In genomic region chr16:31265329-31266245, GRCh38 we compare ENCODE assay signal across 10 cellular contexts. TPM values are rescaled to one million over a fixed set of nuclear protein-coding genes. Genes with fewer than 3 reads are reported as not detected.
DNase-seq lines count a peak whose midpoint lies in the region; ATAC-seq and TF ChIP-seq lines count a peak whose summit lies in the region.
"Had no signal": no experiment of that assay in that cellular context is flagged by ENCODE, and none has a peak within 500 bp of the region (broad histone marks: within the 10 kb centered on the region; RNA-seq: fewer than 3 reads in every experiment).

No MANE protein-coding gene starts in this region.

- BruUV-seq in mammary epithelial cell (replicated peaks; lab: Mats Ljungman, UMichigan), result no TSS peak

- CTCF ChIA-PET in mammary epithelial cell (lab: Charles Lee; ENCODE audit: low non-redundant PET), result interaction anchor here (0.5 kb wide), 1 partner anchor 170 kb away, joined by 5 read pairs; no protein-coding TSS in a partner anchor

- no peaks in the 10 kb centered on the region for H3K9me3 ChIP-seq in mammary epithelial cell (replicated peaks; ENCODE audit: insufficient read depth, low read length)
- H3K9me3 ChIP-seq in smooth muscle cell (replicated peaks; ENCODE audit: low read depth), result no peaks in the 10 kb centered on the region
- H3K9me3 ChIP-seq: vagina had no signal

- H3K79me2 ChIP-seq in mammary epithelial cell (ENCODE audit: insufficient read depth, low read length) (no peaks in the 10 kb centered on the region), smooth muscle cell (ENCODE audit: low read depth) (no peaks in the 10 kb centered on the region)

- DNase-seq in T1000 (lab: John Stamatoyannopoulos, UW), result peak; percentile 68
- DNase-seq in mammary epithelial cell, result peak; percentile 90
- peak; percentile 10 for DNase-seq in smooth muscle cell (lab: John Stamatoyannopoulos, UW; ENCODE audit: unreplicated experiment)
- DNase-seq in NCI-H82 treated with DMSO at 0.1 percent for 48 hours (lab: John Stamatoyannopoulos, UW; ENCODE audit: unreplicated experiment), result no peak
- DNase-seq in SK-N-DZ (ENCODE audit: low spot score), result no peak
- no peak for DNase-seq in substantia nigra (lab: John Stamatoyannopoulos, UW)

- H3K4me3 ChIP-seq in mammary epithelial cell (replicated peaks in 1 of 3; ENCODE audit: insufficient read depth in 1 of 3, low read depth in 2 of 3, low read length in 3 of 3) (no peak overlapping the region), smooth muscle cell (no peak overlapping the region)
- H3K4me3 ChIP-seq: vagina had no signal

- intact Hi-C loops in mammary epithelial cell (cut with micrococcal nuclease), result no loop called here

- H3K27ac ChIP-seq in mammary epithelial cell (ENCODE audit: insufficient read depth, low read depth, low read length) (peak overlapping the region; percentile 56), smooth muscle cell (ENCODE audit: low read depth) (peak overlapping the region; percentile 72), substantia nigra (ENCODE audit: low read depth, low read length, poor library complexity, severe bottlenecking) (no peak overlapping the region)
- H3K27ac ChIP-seq: vagina had no signal

- TF ChIP-seq CTCF in mammary epithelial cell (conservative IDR thresholded peaks at IDR 0.05 in 1 of 2, IDR thresholded peaks at IDR 0.05 in 1 of 2; ENCODE audit: extremely low read depth in 1 of 2, insufficient read depth in 1 of 2, low read depth in 1 of 2, low read length in 2 of 2) (peak in 1 of 2 donors; percentile 23), smooth muscle cell (IDR thresholded peaks at IDR 0.05; ENCODE audit: borderline replicate concordance, insufficient read depth, poor library complexity, severe bottlenecking) (no peak)

- no peaks in the 10 kb centered on the region for H3K36me3 ChIP-seq in mammary epithelial cell (ENCODE audit: insufficient read depth, low read length)
- H3K36me3 ChIP-seq in smooth muscle cell (ENCODE audit: low read depth), result no peaks in the 10 kb centered on the region
- H3K36me3 ChIP-seq: vagina had no signal

- in situ Hi-C loops in mammary epithelial cell (cut with MboI; ENCODE audit: low sequenced_read_pairs in 2 of 2), result no loop called here

- H4K20me1 ChIP-seq in mammary epithelial cell (ENCODE audit: insufficient read depth, low read length) (no peaks in the 10 kb centered on the region), smooth muscle cell (ENCODE audit: low read depth) (no peaks in the 10 kb centered on the region)

- no peaks in the 10 kb centered on the region for H3F3A ChIP-seq in smooth muscle cell (ENCODE audit: low read depth)

- 30% methylated on average over 10 of the region's 20 CpGs for WGBS in mammary epithelial cell (ENCODE audit: low coverage, missing lambda C conversion rate)
- 69% methylated on average over 20 of the region's 20 CpGs for WGBS in smooth muscle cell (ENCODE audit: low lambda C conversion rate)

- dilution Hi-C loops in mammary epithelial cell (cut with HindIII; ENCODE audit: low sequenced_read_pairs), result loop anchor here (5.0 kb wide), 1 partner anchor 68 kb away; no protein-coding TSS in a partner anchor

- H3K27me3 ChIP-seq in mammary epithelial cell (ENCODE audit: insufficient read depth, low read length) (no peaks in the 10 kb centered on the region), smooth muscle cell (ENCODE audit: low read depth) (peaks cover 6% of the 10 kb centered on the region)
- H3K27me3 ChIP-seq: vagina had no signal

- H3K9ac ChIP-seq in mammary epithelial cell (ENCODE audit: insufficient read depth, low read length), result peak overlapping the region; percentile 36
- H3K9ac ChIP-seq in smooth muscle cell (ENCODE audit: low read depth), result peak overlapping the region; percentile 60

- H2AFZ ChIP-seq in mammary epithelial cell (ENCODE audit: low read depth, low read length) (peak overlapping the region; percentile 68), smooth muscle cell (ENCODE audit: low read depth) (no peak overlapping the region)

- peak overlapping the region; percentile 51 for H3K4me2 ChIP-seq in mammary epithelial cell (ENCODE audit: insufficient read depth, low read depth, low read length)
- H3K4me2 ChIP-seq in smooth muscle cell, result peak overlapping the region; percentile 22

- peaks cover 14% of the 10 kb centered on the region for H3K4me1 ChIP-seq in mammary epithelial cell (ENCODE audit: insufficient read depth, low read length)
- H3K4me1 ChIP-seq in smooth muscle cell (ENCODE audit: low read depth), result no peaks in the 10 kb centered on the region

- ATAC-seq in GM19025 (IDR thresholded peaks at IDR 0.05; ENCODE audit: low read depth, unreplicated experiment), result peak; percentile 97
- peak; percentile 89 for ATAC-seq in HG03066 (IDR thresholded peaks at IDR 0.05; ENCODE audit: low read depth, unreplicated experiment)

RNA-seq across cellular contexts. Expression of gene ITGAM, which starts 5.8 kb away (rescaled TPM):
- under 1 TPM in 1 of 2 donors, not detected in 1; 0.92 TPM for total RNA-seq in mammary epithelial cell
- polyA plus RNA-seq in mammary epithelial cell, result 0.08 TPM
- polyA minus RNA-seq in mammary epithelial cell, result not detected
- total RNA-seq in smooth muscle cell, result 0.40 TPM in 1 of 2 replicates, not detected in the other
- not detected in 2 replicates for polyA plus RNA-seq in smooth muscle cell
- not detected in 2 replicates for polyA plus RNA-seq in SK-N-DZ (2014; cell fraction: cytosol; rRNA removed)
- polyA plus RNA-seq in SK-N-DZ (2014; cell fraction: nucleus; rRNA removed), result not detected in 2 replicates

RNA-seq across cellular contexts. Expression of gene PYDC1, which starts 48.7 kb away (rescaled TPM):
- total RNA-seq in mammary epithelial cell (not detected), smooth muscle cell (not detected in 2 replicates)
- polyA plus RNA-seq in mammary epithelial cell (not detected), smooth muscle cell (1.1 and 1.7 TPM in 2 replicates)
- not detected for polyA minus RNA-seq in mammary epithelial cell
- polyA plus RNA-seq in SK-N-DZ (2014; cell fraction: cytosol; rRNA removed), result not detected in 2 replicates
- polyA plus RNA-seq in SK-N-DZ (2014; cell fraction: nucleus; rRNA removed), result not detected in 2 replicates
- total RNA-seq: activated CD8-positive, alpha-beta memory T cell treated with anti-CD3 and anti-CD28 coated beads for 36 hours; vagina had no signal

RNA-seq across cellular contexts. Expression of gene TRIM72, which starts 51.7 kb away (rescaled TPM):
- not detected for total RNA-seq in mammary epithelial cell
- not detected for polyA plus RNA-seq in mammary epithelial cell
- polyA minus RNA-seq in mammary epithelial cell, result not detected
- 0.04 TPM in 2 replicates for total RNA-seq in smooth muscle cell
- 0.07 TPM in 2 replicates for polyA plus RNA-seq in smooth muscle cell
- polyA plus RNA-seq in SK-N-DZ (2014; cell fraction: cytosol; rRNA removed), result 0.01 TPM in 1 of 2 replicates, not detected in the other
- 0.06 TPM in 1 of 2 replicates, not detected in the other for polyA plus RNA-seq in SK-N-DZ (2014; cell fraction: nucleus; rRNA removed)
- total RNA-seq: activated CD8-positive, alpha-beta memory T cell treated with anti-CD3 and anti-CD28 coated beads for 36 hours; vagina had no signal

Comparison
In these comparisons a context has a peak if more than half of its experiments do, and no peak if none do; other contexts are left out.
1. DNase-seq: peak in T1000 (single experiment), mammary epithelial cell (single experiment) and smooth muscle cell (single experiment); none in NCI-H82 treated with DMSO at 0.1 percent for 48 hours (single experiment), SK-N-DZ (single experiment) and substantia nigra (0 of 49).